In the genomic region with DNA sequence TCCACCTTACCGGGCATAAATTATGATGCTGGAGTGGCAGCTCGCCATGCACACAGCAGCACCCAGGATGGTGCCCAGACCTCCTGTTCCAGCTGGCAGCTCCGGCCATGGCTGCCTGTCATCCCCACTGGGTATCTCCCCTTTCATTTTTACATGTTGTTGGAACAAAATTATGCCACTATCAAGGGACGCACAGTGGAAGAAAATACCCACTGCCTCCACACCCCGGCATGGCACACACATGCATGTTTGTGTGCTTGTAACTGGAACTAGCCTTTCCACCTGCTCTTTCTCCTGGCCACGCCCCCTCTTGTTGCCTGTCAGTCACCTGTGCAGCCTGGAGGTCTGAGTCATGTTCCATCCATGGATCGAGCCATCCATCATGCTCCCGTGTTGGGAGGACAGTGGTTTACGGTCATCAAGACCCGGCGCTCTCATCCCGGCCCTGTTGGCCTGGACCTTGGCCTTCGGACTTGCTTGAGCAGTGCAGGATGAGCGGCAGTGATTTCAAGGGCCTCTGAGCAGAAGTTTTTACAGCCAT, we compare ENCODE assay signal across 14 cellular contexts.
A peak's percentile ranks its signal among the peaks of the same experiment; 100 is the strongest.
DNase-seq lines count a peak whose midpoint lies in the region; ATAC-seq and TF ChIP-seq lines count a peak whose summit lies in the region.
"Had no signal": no experiment of that assay in that cellular context is flagged by ENCODE, and none has a peak within 500 bp of the region (broad histone marks: within the 10 kb centered on the region; RNA-seq: fewer than 3 reads in every experiment).

No MANE protein-coding gene starts in this region.

- TF ChIP-seq CTCF in SK-N-SH (IDR thresholded peaks at IDR 0.05) = no peak

- no peak for TF ChIP-seq RAD21 in SK-N-SH (IDR thresholded peaks at IDR 0.05; ENCODE audit: low read length)

- no peak overlapping the region for H3K4me3 ChIP-seq in SK-N-SH (ENCODE audit: low read depth in 2 of 2, low read length in 1 of 2)

- no peaks in the 10 kb centered on the region for H3K4me1 ChIP-seq in SK-N-SH (ENCODE audit: control insufficient read depth in 1 of 2, insufficient read depth in 2 of 2, low read depth in 1 of 2, low read length in 1 of 2)

- no peak for TF ChIP-seq POLR2A in GM18505 (IDR thresholded peaks at IDR 0.05; ENCODE audit: borderline replicate concordance, extremely low read depth, insufficient read depth, insufficient read length)

- POLR2A ChIA-PET in SK-N-SH (lab: Yijun Ruan, JAX) = no interaction called here

- H3K9me3 ChIP-seq in SK-N-SH = no peaks in the 10 kb centered on the region

- H3K4me2 ChIP-seq in SK-N-SH = no peak overlapping the region

- no peak for TF ChIP-seq EP300 in SK-N-SH (IDR thresholded peaks at IDR 0.05; ENCODE audit: borderline replicate concordance in 1 of 2, low read depth in 1 of 2, low read length in 1 of 2)

- H3K9me2 ChIP-seq in SK-N-SH = no peaks in the 10 kb centered on the region

- H3K9ac ChIP-seq in SK-N-SH = no peak overlapping the region

- ATAC-seq in GM18505 (IDR thresholded peaks at IDR 0.05; ENCODE audit: unreplicated experiment) = no peak
- ATAC-seq: activated naive CD8-positive, alpha-beta T cell treated with anti-CD3 and anti-CD28 coated beads, Interleukin-2, amount 50 U/mL, for 24 hours; left colon; naive thymus-derived CD8-positive, alpha-beta T cell had no signal

- H3F3A ChIP-seq in SK-N-SH (replicated peaks; ENCODE audit: insufficient read depth) = no peaks in the 10 kb centered on the region

- H3K27ac ChIP-seq in SK-N-SH (ENCODE audit: low read depth in 2 of 2, low read length in 1 of 2) (no peak overlapping the region), substantia nigra (ENCODE audit: low read depth, low read length, poor library complexity, severe bottlenecking) (no peak overlapping the region)

- H3K27me3 ChIP-seq in SK-N-SH (ENCODE audit: insufficient read depth) = no peaks in the 10 kb centered on the region; the same call in 1 of the 2 replicates

- H2AFZ ChIP-seq in SK-N-SH (ENCODE audit: low read depth) = no peak overlapping the region

- DNase-seq in NCI-H2171 treated with DMSO at 0.1 percent for 48 hours (lab: John Stamatoyannopoulos, UW) (peak; percentile 38), NCI-H2171 (lab: John Stamatoyannopoulos, UW) (no peak), NCI-H187 treated with DMSO at 0.1 percent for 48 hours (lab: John Stamatoyannopoulos, UW) (peak; percentile 0), islet precursor cell (peak; percentile 57), SK-N-SH (no peak), substantia nigra (lab: John Stamatoyannopoulos, UW) (no peak)
- peak; percentile 15 for DNase-seq in stimulated activated CD8-positive, alpha-beta memory T cell treated with anti-CD3 and anti-CD28 coated beads, Interleukin-4, amount 100 ng/mL, for 48 hours
- DNase-seq: activated naive CD8-positive, alpha-beta T cell treated with anti-CD3 and anti-CD28 coated beads, Interleukin-2, amount 50 U/mL, for 24 hours; erythroblast; NCI-H2081; stimulated activated naive CD4-positive, alpha-beta T cell had no signal

- H3K79me2 ChIP-seq in SK-N-SH (ENCODE audit: insufficient read depth) = no peaks in the 10 kb centered on the region

- no peaks in the 10 kb centered on the region for H4K20me1 ChIP-seq in SK-N-SH (ENCODE audit: insufficient read depth)

- 25% methylated on average over 8 of the region's 14 CpGs for WGBS in SK-N-SH (ENCODE audit: low lambda C conversion rate)

- no peaks in the 10 kb centered on the region for H3K36me3 ChIP-seq in SK-N-SH (replicated peaks in 1 of 2; ENCODE audit: control insufficient read depth in 1 of 2, insufficient read depth in 2 of 2, low read length in 1 of 2)

- CTCF ChIA-PET in SK-N-SH (lab: Yijun Ruan, JAX) = no interaction called here

TF ChIP-seq in SK-N-SH, 30 proteins besides CTCF, POLR2A, EP300 and RAD21:
- TF ChIP-seq ELF1 (IDR thresholded peaks at IDR 0.05) (no peak), GATA2 (CRISPR knock-in tag; IDR thresholded peaks at IDR 0.05) (no peak), GABPA (IDR thresholded peaks at IDR 0.05; ENCODE audit: low read depth) (no peak), CHD2 (IDR thresholded peaks at IDR 0.05; ENCODE audit: low read length, partially characterized antibody) (no peak), TEAD4 (IDR thresholded peaks at IDR 0.05; ENCODE audit: borderline replicate concordance, insufficient read depth) (no peak), YY1 (IDR thresholded peaks at IDR 0.05; ENCODE audit: low read depth) (no peak), NFIC (IDR thresholded peaks at IDR 0.05; ENCODE audit: borderline replicate concordance) (no peak), MEF2A (IDR thresholded peaks at IDR 0.05; ENCODE audit: borderline replicate concordance, low read depth) (no peak), RXRA (IDR thresholded peaks at IDR 0.05; ENCODE audit: borderline replicate concordance, low read depth) (no peak), TCF12 (IDR thresholded peaks at IDR 0.05) (no peak), RCOR1 (IDR thresholded peaks at IDR 0.05; ENCODE audit: low read length) (no peak)
- TF ChIP-seq, protein P1, sequence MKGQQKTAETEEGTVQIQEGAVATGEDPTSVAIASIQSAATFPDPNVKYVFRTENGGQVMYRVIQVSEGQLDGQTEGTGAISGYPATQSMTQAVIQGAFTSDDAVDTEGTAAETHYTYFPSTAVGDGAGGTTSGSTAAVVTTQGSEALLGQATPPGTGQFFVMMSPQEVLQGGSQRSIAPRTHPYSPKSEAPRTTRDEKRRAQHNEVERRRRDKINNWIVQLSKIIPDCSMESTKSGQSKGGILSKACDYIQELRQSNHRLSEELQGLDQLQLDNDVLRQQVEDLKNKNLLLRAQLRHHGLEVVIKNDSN (IDR thresholded peaks at IDR 0.05; ENCODE audit: borderline replicate concordance, low read depth) = no peak
- TF ChIP-seq, protein P2, sequence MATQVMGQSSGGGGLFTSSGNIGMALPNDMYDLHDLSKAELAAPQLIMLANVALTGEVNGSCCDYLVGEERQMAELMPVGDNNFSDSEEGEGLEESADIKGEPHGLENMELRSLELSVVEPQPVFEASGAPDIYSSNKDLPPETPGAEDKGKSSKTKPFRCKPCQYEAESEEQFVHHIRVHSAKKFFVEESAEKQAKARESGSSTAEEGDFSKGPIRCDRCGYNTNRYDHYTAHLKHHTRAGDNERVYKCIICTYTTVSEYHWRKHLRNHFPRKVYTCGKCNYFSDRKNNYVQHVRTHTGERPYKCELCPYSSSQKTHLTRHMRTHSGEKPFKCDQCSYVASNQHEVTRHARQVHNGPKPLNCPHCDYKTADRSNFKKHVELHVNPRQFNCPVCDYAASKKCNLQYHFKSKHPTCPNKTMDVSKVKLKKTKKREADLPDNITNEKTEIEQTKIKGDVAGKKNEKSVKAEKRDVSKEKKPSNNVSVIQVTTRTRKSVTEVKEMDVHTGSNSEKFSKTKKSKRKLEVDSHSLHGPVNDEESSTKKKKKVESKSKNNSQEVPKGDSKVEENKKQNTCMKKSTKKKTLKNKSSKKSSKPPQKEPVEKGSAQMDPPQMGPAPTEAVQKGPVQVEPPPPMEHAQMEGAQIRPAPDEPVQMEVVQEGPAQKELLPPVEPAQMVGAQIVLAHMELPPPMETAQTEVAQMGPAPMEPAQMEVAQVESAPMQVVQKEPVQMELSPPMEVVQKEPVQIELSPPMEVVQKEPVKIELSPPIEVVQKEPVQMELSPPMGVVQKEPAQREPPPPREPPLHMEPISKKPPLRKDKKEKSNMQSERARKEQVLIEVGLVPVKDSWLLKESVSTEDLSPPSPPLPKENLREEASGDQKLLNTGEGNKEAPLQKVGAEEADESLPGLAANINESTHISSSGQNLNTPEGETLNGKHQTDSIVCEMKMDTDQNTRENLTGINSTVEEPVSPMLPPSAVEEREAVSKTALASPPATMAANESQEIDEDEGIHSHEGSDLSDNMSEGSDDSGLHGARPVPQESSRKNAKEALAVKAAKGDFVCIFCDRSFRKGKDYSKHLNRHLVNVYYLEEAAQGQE (IDR thresholded peaks at IDR 0.05; ENCODE audit: low read depth, low read length) = no peak
- TF ChIP-seq, protein P3, sequence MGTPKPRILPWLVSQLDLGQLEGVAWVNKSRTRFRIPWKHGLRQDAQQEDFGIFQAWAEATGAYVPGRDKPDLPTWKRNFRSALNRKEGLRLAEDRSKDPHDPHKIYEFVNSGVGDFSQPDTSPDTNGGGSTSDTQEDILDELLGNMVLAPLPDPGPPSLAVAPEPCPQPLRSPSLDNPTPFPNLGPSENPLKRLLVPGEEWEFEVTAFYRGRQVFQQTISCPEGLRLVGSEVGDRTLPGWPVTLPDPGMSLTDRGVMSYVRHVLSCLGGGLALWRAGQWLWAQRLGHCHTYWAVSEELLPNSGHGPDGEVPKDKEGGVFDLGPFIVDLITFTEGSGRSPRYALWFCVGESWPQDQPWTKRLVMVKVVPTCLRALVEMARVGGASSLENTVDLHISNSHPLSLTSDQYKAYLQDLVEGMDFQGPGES (IDR thresholded peaks at IDR 0.05; ENCODE audit: low read depth, low read length) = no peak
- TF ChIP-seq, protein P4, sequence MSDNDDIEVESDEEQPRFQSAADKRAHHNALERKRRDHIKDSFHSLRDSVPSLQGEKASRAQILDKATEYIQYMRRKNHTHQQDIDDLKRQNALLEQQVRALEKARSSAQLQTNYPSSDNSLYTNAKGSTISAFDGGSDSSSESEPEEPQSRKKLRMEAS (IDR thresholded peaks at IDR 0.05; ENCODE audit: low read depth) = no peak
- TF ChIP-seq, protein P5, sequence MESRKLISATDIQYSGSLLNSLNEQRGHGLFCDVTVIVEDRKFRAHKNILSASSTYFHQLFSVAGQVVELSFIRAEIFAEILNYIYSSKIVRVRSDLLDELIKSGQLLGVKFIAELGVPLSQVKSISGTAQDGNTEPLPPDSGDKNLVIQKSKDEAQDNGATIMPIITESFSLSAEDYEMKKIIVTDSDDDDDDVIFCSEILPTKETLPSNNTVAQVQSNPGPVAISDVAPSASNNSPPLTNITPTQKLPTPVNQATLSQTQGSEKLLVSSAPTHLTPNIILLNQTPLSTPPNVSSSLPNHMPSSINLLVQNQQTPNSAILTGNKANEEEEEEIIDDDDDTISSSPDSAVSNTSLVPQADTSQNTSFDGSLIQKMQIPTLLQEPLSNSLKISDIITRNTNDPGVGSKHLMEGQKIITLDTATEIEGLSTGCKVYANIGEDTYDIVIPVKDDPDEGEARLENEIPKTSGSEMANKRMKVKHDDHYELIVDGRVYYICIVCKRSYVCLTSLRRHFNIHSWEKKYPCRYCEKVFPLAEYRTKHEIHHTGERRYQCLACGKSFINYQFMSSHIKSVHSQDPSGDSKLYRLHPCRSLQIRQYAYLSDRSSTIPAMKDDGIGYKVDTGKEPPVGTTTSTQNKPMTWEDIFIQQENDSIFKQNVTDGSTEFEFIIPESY (IDR thresholded peaks at IDR 0.05; ENCODE audit: borderline replicate concordance, low read depth) = no peak
TF ChIP-seq in SK-N-SH: peak in this region for 0.

Comparison
In these comparisons a context has a peak if more than half of its experiments do, and no peak if none do; other contexts are left out.
1. DNase-seq: peak in NCI-H2171 treated with DMSO at 0.1 percent for 48 hours (single experiment), NCI-H187 treated with DMSO at 0.1 percent for 48 hours (single experiment), islet precursor cell (single experiment) and stimulated activated CD8-positive, alpha-beta memory T cell treated with anti-CD3 and anti-CD28 coated beads, Interleukin-4, amount 100 ng/mL, for 48 hours (single experiment); none in NCI-H2171 (single experiment), SK-N-SH (single experiment) and substantia nigra (0 of 49).